Comparison of ENCODE assay signal across 26 cellular contexts in the genomic region with DNA sequence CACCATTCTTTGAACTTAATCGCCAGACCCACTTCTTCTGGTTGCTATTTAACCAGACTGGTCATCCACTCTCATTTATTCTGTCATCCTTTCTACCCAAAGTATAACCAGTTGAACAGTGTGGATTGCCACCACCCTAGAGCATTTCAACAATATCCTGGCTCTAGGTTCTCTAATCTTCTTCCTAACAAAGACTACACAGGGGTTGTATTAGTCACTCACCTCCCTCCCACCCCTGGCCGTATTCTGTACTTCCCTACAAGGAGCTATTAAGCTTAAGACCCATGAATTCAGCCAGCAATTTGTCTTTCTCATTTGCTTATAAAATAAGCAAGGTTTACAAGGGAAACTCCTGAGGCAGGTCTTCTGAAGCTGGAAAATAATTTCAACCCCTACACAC. TPM values are rescaled to one million over a fixed set of nuclear protein-coding genes. Genes with fewer than 3 reads are reported as not detected.
DNase-seq lines count a peak whose midpoint lies in the region; ATAC-seq and TF ChIP-seq lines count a peak whose summit lies in the region.
"Had no signal": no experiment of that assay in that cellular context is flagged by ENCODE, and none has a peak within 500 bp of the region (broad histone marks: within the 10 kb centered on the region; RNA-seq: fewer than 3 reads in every experiment).

No MANE protein-coding gene starts in this region.

- H4K20me1 ChIP-seq in HCT116 (ENCODE audit: insufficient read depth): no peaks in the 10 kb centered on the region
- no peaks in the 10 kb centered on the region for H4K20me1 ChIP-seq in PC-3 (ENCODE audit: low read length)

- H3K4me2 ChIP-seq in HCT116 (ENCODE audit: low read length) (no peak overlapping the region), PC-3 (ENCODE audit: low read length) (peak overlapping the region; percentile 7; the same call in 1 of the 2 replicates)

- H3K4me1 ChIP-seq in HCT116 (ENCODE audit: control insufficient read depth in 1 of 2, insufficient read depth in 2 of 2, low read length in 2 of 2): peaks cover 0 to 60% of the 10 kb centered on the region in 2 experiments; a peak in 2 of 4 replicates
- peaks cover 54% of the 10 kb centered on the region for H3K4me1 ChIP-seq in PC-3 (ENCODE audit: insufficient read depth, low read length)
- no peaks in the 10 kb centered on the region for H3K4me1 ChIP-seq in effector memory CD4-positive, alpha-beta T cell (ENCODE audit: control insufficient read depth, insufficient read depth, low read length, poor library complexity, severe bottlenecking)
- H3K4me1 ChIP-seq in A673 (ENCODE audit: insufficient read depth, low read length, poor library complexity, severe bottlenecking): peaks cover 14% of the 10 kb centered on the region

- no TSS peak for BruUV-seq in HCT116 (replicated peaks; lab: Mats Ljungman, UMichigan)
- no TSS peak for BruUV-seq in PC-3 (replicated peaks; lab: Mats Ljungman, UMichigan)
- BruUV-seq in A673 (replicated peaks; lab: Mats Ljungman, UMichigan): no TSS peak

- ATAC-seq in HCT116 (no peak), PC-3 (peak; percentile 23; the same call in 1 of the 2 replicates), GM21526 (IDR thresholded peaks at IDR 0.05; ENCODE audit: low FRiP score, unreplicated experiment) (no peak)
- ATAC-seq: activated CD4-positive, CD25-positive, alpha-beta regulatory T cell treated with anti-CD3 and anti-CD28 coated beads, Interleukin-2, amount 50 U/mL, for 24 hours; stimulated activated memory B cell treated with anti-CD40 and anti-IgM and Interleukin-4, amounts not matched to agents 10 μg/mL and 1 μg/mL and 100 μg/mL, for 72 hours had no signal

- H3K36me3 ChIP-seq in HCT116 (ENCODE audit: control insufficient read depth in 1 of 2, insufficient read depth in 2 of 2, low read length in 2 of 2): no peaks in the 10 kb centered on the region
- H3K36me3 ChIP-seq in PC-3 (ENCODE audit: low read depth, low read length): no peaks in the 10 kb centered on the region
- H3K36me3 ChIP-seq in effector memory CD4-positive, alpha-beta T cell (ENCODE audit: control insufficient read depth, insufficient read depth, low read length): no peaks in the 10 kb centered on the region
- no peaks in the 10 kb centered on the region for H3K36me3 ChIP-seq in A673 (ENCODE audit: insufficient read depth, low read length, poor library complexity, severe bottlenecking)
- H3K36me3 ChIP-seq: esophagus squamous epithelium, vagina had no signal

- H3K9ac ChIP-seq in HCT116 (ENCODE audit: low read length) (no peak overlapping the region), PC-3 (ENCODE audit: low read length) (no peak overlapping the region)

- peaks cover 8% of the 10 kb centered on the region for H3F3A ChIP-seq in PC-3 (ENCODE audit: low read length, unreplicated experiment)

- no peak for TF ChIP-seq RAD21 in HCT116 (IDR thresholded peaks at IDR 0.05; ENCODE audit: low read depth)

- RAD21 ChIA-PET in HCT116 (lab: Charles Lee; ENCODE audit: low non-redundant PET in 1 of 2, low total read pairs in 2 of 2, uncharacterized antibody in 2 of 2, unreplicated experiment in 2 of 2): no interaction called here

- H3K27me3 ChIP-seq in HCT116 (ENCODE audit: insufficient read depth, low read length): no peaks in the 10 kb centered on the region
- H3K27me3 ChIP-seq in PC-3 (ENCODE audit: low read length): no peaks in the 10 kb centered on the region
- no peaks in the 10 kb centered on the region for H3K27me3 ChIP-seq in effector memory CD4-positive, alpha-beta T cell (replicated peaks; ENCODE audit: control insufficient read depth, insufficient read depth, low read length, poor library complexity, severe bottlenecking)
- H3K27me3 ChIP-seq in A673 (replicated peaks; ENCODE audit: insufficient read depth, low read depth, low read length, poor library complexity): no peaks in the 10 kb centered on the region
- H3K27me3 ChIP-seq: esophagus squamous epithelium, testis, vagina had no signal

- intact Hi-C loops in HCT116 (cut with micrococcal nuclease): loop anchor here (10.0 kb wide), 1 partner anchor 477 kb away; a partner anchor contains a TSS
- intact Hi-C loops in PC-3 (cut with micrococcal nuclease): no loop called here
- intact Hi-C loops in A673 (cut with micrococcal nuclease; ENCODE audit: unreplicated experiment): loop anchor here (10.0 kb wide), 2 partner anchors 627 to 747 kb away; no protein-coding TSS in a partner anchor

- H3K9me2 ChIP-seq in HCT116 (ENCODE audit: insufficient read depth) (no peaks in the 10 kb centered on the region), PC-3 (replicated peaks; ENCODE audit: low read length) (no peaks in the 10 kb centered on the region)

- no peak for TF ChIP-seq CTCF in HCT116 (IDR thresholded peaks at IDR 0.05 in 2 of 3, conservative IDR thresholded peaks at IDR 0.05 in 1 of 3; ENCODE audit: borderline replicate concordance in 1 of 3, insufficient read depth in 1 of 3, low read depth in 2 of 3, low read length in 2 of 3)
- TF ChIP-seq CTCF in PC-3 (conservative IDR thresholded peaks at IDR 0.05; ENCODE audit: low read depth, low read length): no peak
- TF ChIP-seq CTCF in epithelial cell of proximal tubule (conservative IDR thresholded peaks at IDR 0.05; ENCODE audit: low read depth, low read length): no peak
- TF ChIP-seq CTCF in retinal pigment epithelial cell (conservative IDR thresholded peaks at IDR 0.05; ENCODE audit: low read depth, low read length): no peak
- TF ChIP-seq CTCF in A673 (conservative IDR thresholded peaks at IDR 0.05; ENCODE audit: low read depth, low read length): no peak

- POLR2A ChIA-PET in HCT116 (lab: Charles Lee) (no interaction called here), PC-3 (lab: Charles Lee; ENCODE audit: unreplicated experiment) (no interaction called here), A673 (lab: Charles Lee; ENCODE audit: low non-redundant PET) (no interaction called here)

- CTCF ChIA-PET in HCT116 (lab: Charles Lee) (interaction anchor here (1.3 kb wide), 1 partner anchor 140 kb away, joined by 4 read pairs; no protein-coding TSS in a partner anchor), PC-3 (lab: Charles Lee) (no interaction called here), A673 (lab: Charles Lee) (interaction anchor here (0.9 kb wide), 1 partner anchor 12 kb away, joined by 3 read pairs; no protein-coding TSS in a partner anchor)

- H3K27ac ChIP-seq in HCT116 (ENCODE audit: low read depth, low read length) (no peak overlapping the region), PC-3 (ENCODE audit: low read length) (peak overlapping the region; percentile 45; the same call in 1 of the 2 replicates), A673 (ENCODE audit: low read depth, low read length, poor library complexity, severe bottlenecking) (no peak overlapping the region)
- H3K27ac ChIP-seq in effector memory CD4-positive, alpha-beta T cell (ENCODE audit: insufficient read depth, low read length, poor library complexity, severe bottlenecking): no peak overlapping the region
- H3K27ac ChIP-seq: esophagus squamous epithelium, testis, vagina had no signal

- H3K79me2 ChIP-seq in HCT116 (ENCODE audit: insufficient read depth, low read length) (no peaks in the 10 kb centered on the region), PC-3 (ENCODE audit: low read length) (no peaks in the 10 kb centered on the region)

- H3K9me3 ChIP-seq in HCT116 (ENCODE audit: control insufficient read depth in 1 of 2, insufficient read depth in 1 of 2, low read depth in 1 of 2, low read length in 2 of 2) (no peaks in the 10 kb centered on the region), PC-3 (ENCODE audit: low read length) (no peaks in the 10 kb centered on the region), A673 (ENCODE audit: low read depth, low read length, poor library complexity, severe bottlenecking) (peaks cover 4% of the 10 kb centered on the region)
- H3K9me3 ChIP-seq in effector memory CD4-positive, alpha-beta T cell (ENCODE audit: control insufficient read depth, low read length): no peaks in the 10 kb centered on the region
- H3K9me3 ChIP-seq: esophagus squamous epithelium, testis, vagina had no signal

- H2AFZ ChIP-seq in HCT116 (ENCODE audit: low read depth, low read length, poor library complexity, severe bottlenecking) (peak overlapping the region; percentile 55), PC-3 (ENCODE audit: low read length) (no peak overlapping the region)

- no peak for DNase-seq in HCT116 (ENCODE audit: low read depth, low spot score)
- peak; percentile 51 for DNase-seq in PC-3
- DNase-seq in epithelial cell of proximal tubule (ENCODE audit: low read depth): peak; percentile 43
- peak; percentile 37 for DNase-seq in retinal pigment epithelial cell (ENCODE audit: low read depth)
- no peak for DNase-seq in effector memory CD4-positive, alpha-beta T cell
- no peak for DNase-seq in A673 (ENCODE audit: low spot score)
- DNase-seq: activated naive CD4-positive, alpha-beta T cell treated with anti-CD3 and anti-CD28 coated beads for 36 hours; activated T-cell treated with anti-CD3 and anti-CD28 coated beads, Interleukin-2, amount 50 U/mL, for 1 hour; AML-193; CD8-positive, alpha-beta memory T cell; cerebellar nuclear complex; DND-41; esophagus squamous epithelium; KG1; mammary epithelial cell; NCI-H187; NCI-H69; Right ventricle myocardium superior; testis had no signal

- TF ChIP-seq POLR2A in HCT116 (IDR thresholded peaks at IDR 0.05; ENCODE audit: borderline replicate concordance, extremely low read depth, insufficient read depth, insufficient read length): no peak

- no peak overlapping the region for H3K4me3 ChIP-seq in HCT116 (replicated peaks in 1 of 2; ENCODE audit: low read depth in 1 of 2, low read length in 2 of 2)
- H3K4me3 ChIP-seq in PC-3 (ENCODE audit: low read length): no peak overlapping the region
- H3K4me3 ChIP-seq in epithelial cell of proximal tubule (ENCODE audit: low read depth, low read length): no peak overlapping the region
- no peak overlapping the region for H3K4me3 ChIP-seq in retinal pigment epithelial cell (ENCODE audit: low read length)
- no peak overlapping the region for H3K4me3 ChIP-seq in effector memory CD4-positive, alpha-beta T cell (ENCODE audit: insufficient read depth, low read depth, low read length, poor library complexity, severe bottlenecking)
- H3K4me3 ChIP-seq in A673 (ENCODE audit: low read depth, low read length, poor library complexity, severe bottlenecking): no peak overlapping the region
- H3K4me3 ChIP-seq: esophagus squamous epithelium, smooth muscle cell, testis, vagina had no signal

TF ChIP-seq in HCT116, 20 proteins besides CTCF, POLR2A, EP300 and RAD21 (continues in another document):
- no peak for TF ChIP-seq ZNF274 (IDR thresholded peaks at IDR 0.05; ENCODE audit: low read depth, low read length)

RNA-seq across cellular contexts. Expression of a gene that starts 46.9 kb away (rescaled TPM):
- total RNA-seq in HCT116 (2021; ENCODE audit: unreplicated experiment) (2.0 TPM), PC-3 (2014; rRNA removed) (1.0 and 2.5 TPM in 2 replicates), epithelial cell of proximal tubule (0.72 and 0.92 TPM in 2 replicates), A673 (2021) (2.3 and 3.1 TPM in 2 replicates)
- 0.57 and 1.5 TPM in 2 replicates for polyA plus RNA-seq in HCT116 (2012)

RNA-seq across cellular contexts. Expression of a gene that starts 48.4 kb away (rescaled TPM):
- total RNA-seq in HCT116 (2021; ENCODE audit: unreplicated experiment) (not detected), PC-3 (2014; rRNA removed) (not detected in 2 replicates), epithelial cell of proximal tubule (not detected in 2 replicates), A673 (2021) (not detected in 2 replicates)
- polyA plus RNA-seq in HCT116 (2012): not detected in 2 replicates
- total RNA-seq: activated naive CD4-positive, alpha-beta T cell treated with anti-CD3 and anti-CD28 coated beads for 36 hours; CD8-positive, alpha-beta memory T cell; H1; kidney epithelial cell; mammary epithelial cell; smooth muscle cell; vagina had no signal
- polyA plus RNA-seq: CD8-positive, alpha-beta memory T cell; H1; mammary epithelial cell; smooth muscle cell had no signal

Comparison
In these comparisons a context has a peak if more than half of its experiments do, and no peak if none do; other contexts are left out.
1. DNase-seq: peak in PC-3 (single experiment), epithelial cell of proximal tubule (single experiment) and retinal pigment epithelial cell (single experiment); none in HCT116 (single experiment), effector memory CD4-positive, alpha-beta T cell (0 of 3) and A673 (single experiment).